1 cellular context compared by ENCODE assay signal in the genomic region with DNA sequence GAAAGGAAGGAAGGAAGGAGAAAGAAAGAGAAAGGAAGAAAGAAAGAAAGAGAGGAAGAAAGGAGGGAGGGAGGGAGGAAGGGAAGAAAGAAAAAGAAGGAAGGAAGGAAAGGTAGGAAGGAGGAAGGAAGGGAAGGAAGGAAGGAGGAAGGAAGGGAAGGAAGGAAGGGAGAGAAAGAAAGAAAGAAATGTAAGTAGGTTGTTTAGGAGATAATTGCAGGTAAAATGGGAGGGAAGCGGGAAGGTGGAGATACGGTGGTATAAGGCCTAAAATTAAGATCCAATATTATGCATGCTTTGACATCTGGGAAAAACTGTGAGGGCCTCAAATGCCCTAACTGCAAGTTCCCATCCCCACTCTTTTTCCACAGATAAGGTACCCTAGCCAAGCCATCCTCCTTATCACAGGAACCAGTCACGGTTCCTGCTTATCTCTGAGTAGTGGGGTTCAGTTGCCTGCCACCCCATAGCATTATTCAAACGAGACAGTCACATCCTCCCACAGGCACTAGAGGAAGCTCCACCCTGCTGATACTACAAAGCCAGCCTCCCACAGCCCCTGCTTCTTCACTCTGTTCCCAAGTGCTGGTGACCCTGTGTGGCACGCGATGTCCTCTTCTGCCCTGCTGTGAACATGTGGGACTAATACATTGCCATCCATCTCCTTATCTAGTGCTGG.
A peak's percentile ranks its signal among the peaks of the same experiment; 100 is the strongest.
TF ChIP-seq lines count a peak whose summit lies in the region.

No MANE protein-coding gene starts in this region.

TF ChIP-seq in K562, 482 proteins besides CTCF, POLR2A, EP300 and RAD21 (continued from another document and continues in another):
- TF ChIP-seq, protein P1, sequence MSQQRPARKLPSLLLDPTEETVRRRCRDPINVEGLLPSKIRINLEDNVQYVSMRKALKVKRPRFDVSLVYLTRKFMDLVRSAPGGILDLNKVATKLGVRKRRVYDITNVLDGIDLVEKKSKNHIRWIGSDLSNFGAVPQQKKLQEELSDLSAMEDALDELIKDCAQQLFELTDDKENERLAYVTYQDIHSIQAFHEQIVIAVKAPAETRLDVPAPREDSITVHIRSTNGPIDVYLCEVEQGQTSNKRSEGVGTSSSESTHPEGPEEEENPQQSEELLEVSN (IDR thresholded peaks at IDR 0.05; ENCODE audit: borderline replicate concordance in 1 of 2, extremely low read depth in 1 of 2, insufficient read depth in 1 of 2, insufficient read length in 1 of 2, low read depth in 1 of 2, low read length in 1 of 2, poor library complexity in 1 of 2, severe bottlenecking in 1 of 2), result peak; percentile 31 to 51
- TF ChIP-seq OTX1 (CRISPR knock-in tag; IDR thresholded peaks at IDR 0.05), result peak; percentile 97
- TF ChIP-seq RBM17 (IDR thresholded peaks at IDR 0.05; ENCODE audit: borderline replicate concordance, low read depth, low read length), result no peak
- TF ChIP-seq, protein P2, sequence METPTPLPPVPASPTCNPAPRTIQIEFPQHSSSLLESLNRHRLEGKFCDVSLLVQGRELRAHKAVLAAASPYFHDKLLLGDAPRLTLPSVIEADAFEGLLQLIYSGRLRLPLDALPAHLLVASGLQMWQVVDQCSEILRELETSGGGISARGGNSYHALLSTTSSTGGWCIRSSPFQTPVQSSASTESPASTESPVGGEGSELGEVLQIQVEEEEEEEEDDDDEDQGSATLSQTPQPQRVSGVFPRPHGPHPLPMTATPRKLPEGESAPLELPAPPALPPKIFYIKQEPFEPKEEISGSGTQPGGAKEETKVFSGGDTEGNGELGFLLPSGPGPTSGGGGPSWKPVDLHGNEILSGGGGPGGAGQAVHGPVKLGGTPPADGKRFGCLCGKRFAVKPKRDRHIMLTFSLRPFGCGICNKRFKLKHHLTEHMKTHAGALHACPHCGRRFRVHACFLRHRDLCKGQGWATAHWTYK (CRISPR knock-in tag; IDR thresholded peaks at IDR 0.05), result peak; percentile 81; the same call in 1 of the 2 replicates
- TF ChIP-seq MAFK (IDR thresholded peaks at IDR 0.05; ENCODE audit: low read length), result peak; percentile 40; the same call in 1 of the 2 replicates
- peak; percentile 93; the same call in 1 of the 2 replicates for TF ChIP-seq YBX1 (IDR thresholded peaks at IDR 0.05)
- peak; percentile 28; the same call in 1 of the 2 replicates for TF ChIP-seq ZNF316 (IDR thresholded peaks at IDR 0.05)
- TF ChIP-seq MTA1 (IDR thresholded peaks at IDR 0.05; ENCODE audit: borderline replicate concordance), result peak; percentile 95
- TF ChIP-seq ILF3 (IDR thresholded peaks at IDR 0.05; ENCODE audit: borderline replicate concordance), result peak; percentile 90
- no peak for TF ChIP-seq ZNF41 (CRISPR knock-in tag; conservative IDR thresholded peaks at IDR 0.05)
- TF ChIP-seq SNRNP70 (optimal IDR thresholded peaks at IDR 0.05; ENCODE audit: low read depth, low read length), result no peak
- 0 out of 2 replicates have a peak, but pooled peaks have one; percentile 33 for TF ChIP-seq ERF (CRISPR knock-in tag; IDR thresholded peaks at IDR 0.05)
- TF ChIP-seq GATA2 (CRISPR knock-in tag; IDR thresholded peaks at IDR 0.05), result peak; percentile 98
- peak; percentile 98 for TF ChIP-seq HDGF (IDR thresholded peaks at IDR 0.05)
- TF ChIP-seq HOXB6 (CRISPR knock-in tag; IDR thresholded peaks at IDR 0.05; ENCODE audit: borderline replicate concordance), result no peak
- TF ChIP-seq ZNF57 (CRISPR knock-in tag; IDR thresholded peaks at IDR 0.05), result no peak
- no peak for TF ChIP-seq KAT2B (IDR thresholded peaks at IDR 0.05; ENCODE audit: low read depth, low read length)
- peak; percentile 93 for TF ChIP-seq TARDBP (IDR thresholded peaks at IDR 0.05)
- TF ChIP-seq ZNF217 (CRISPR knock-in tag; IDR thresholded peaks at IDR 0.05), result no peak
- peak; percentile 100 for TF ChIP-seq ARID1B (IDR thresholded peaks at IDR 0.05)
- TF ChIP-seq JUND (IDR thresholded peaks at IDR 0.05; ENCODE audit: borderline replicate concordance, low read depth, low read length), result peak; percentile 84
- TF ChIP-seq JUND (tag; IDR thresholded peaks at IDR 0.05; ENCODE audit: borderline replicate concordance, low read depth, low read length), result peak; percentile 88; the same call in 2 of the 3 replicates
- TF ChIP-seq, protein P3, sequence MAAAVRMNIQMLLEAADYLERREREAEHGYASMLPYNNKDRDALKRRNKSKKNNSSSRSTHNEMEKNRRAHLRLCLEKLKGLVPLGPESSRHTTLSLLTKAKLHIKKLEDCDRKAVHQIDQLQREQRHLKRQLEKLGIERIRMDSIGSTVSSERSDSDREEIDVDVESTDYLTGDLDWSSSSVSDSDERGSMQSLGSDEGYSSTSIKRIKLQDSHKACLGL (CRISPR knock-in tag; IDR thresholded peaks at IDR 0.05; ENCODE audit: borderline replicate concordance, poor library complexity, severe bottlenecking), result no peak
- TF ChIP-seq RCOR1 (IDR thresholded peaks at IDR 0.05; ENCODE audit: borderline replicate concordance in 1 of 2, low read depth in 2 of 2, low read length in 2 of 2), result peak; percentile 93 to 95; a peak in 3 of 4 replicates
- TF ChIP-seq C11orf30 (IDR thresholded peaks at IDR 0.05; ENCODE audit: low read depth), result peak; percentile 15
- no peak for TF ChIP-seq PHF21A (IDR thresholded peaks at IDR 0.05; ENCODE audit: borderline replicate concordance, low read depth)
- TF ChIP-seq MEIS2 (IDR thresholded peaks at IDR 0.05; ENCODE audit: partially characterized antibody), result peak; percentile 98
- TF ChIP-seq, protein P4, sequence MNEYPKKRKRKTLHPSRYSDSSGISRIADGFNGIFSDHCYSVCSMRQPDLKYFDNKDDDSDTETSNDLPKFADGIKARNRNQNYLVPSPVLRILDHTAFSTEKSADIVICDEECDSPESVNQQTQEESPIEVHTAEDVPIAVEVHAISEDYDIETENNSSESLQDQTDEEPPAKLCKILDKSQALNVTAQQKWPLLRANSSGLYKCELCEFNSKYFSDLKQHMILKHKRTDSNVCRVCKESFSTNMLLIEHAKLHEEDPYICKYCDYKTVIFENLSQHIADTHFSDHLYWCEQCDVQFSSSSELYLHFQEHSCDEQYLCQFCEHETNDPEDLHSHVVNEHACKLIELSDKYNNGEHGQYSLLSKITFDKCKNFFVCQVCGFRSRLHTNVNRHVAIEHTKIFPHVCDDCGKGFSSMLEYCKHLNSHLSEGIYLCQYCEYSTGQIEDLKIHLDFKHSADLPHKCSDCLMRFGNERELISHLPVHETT (CRISPR knock-in tag; conservative IDR thresholded peaks at IDR 0.05 in 1 of 2, IDR thresholded peaks at IDR 0.05 in 1 of 2), result peak in 1 of 2 experiments; percentile 86; a peak in 2 of 4 replicates
- no peak for TF ChIP-seq NR3C1 (CRISPR knock-in tag; IDR thresholded peaks at IDR 0.05)
- TF ChIP-seq, protein P5, sequence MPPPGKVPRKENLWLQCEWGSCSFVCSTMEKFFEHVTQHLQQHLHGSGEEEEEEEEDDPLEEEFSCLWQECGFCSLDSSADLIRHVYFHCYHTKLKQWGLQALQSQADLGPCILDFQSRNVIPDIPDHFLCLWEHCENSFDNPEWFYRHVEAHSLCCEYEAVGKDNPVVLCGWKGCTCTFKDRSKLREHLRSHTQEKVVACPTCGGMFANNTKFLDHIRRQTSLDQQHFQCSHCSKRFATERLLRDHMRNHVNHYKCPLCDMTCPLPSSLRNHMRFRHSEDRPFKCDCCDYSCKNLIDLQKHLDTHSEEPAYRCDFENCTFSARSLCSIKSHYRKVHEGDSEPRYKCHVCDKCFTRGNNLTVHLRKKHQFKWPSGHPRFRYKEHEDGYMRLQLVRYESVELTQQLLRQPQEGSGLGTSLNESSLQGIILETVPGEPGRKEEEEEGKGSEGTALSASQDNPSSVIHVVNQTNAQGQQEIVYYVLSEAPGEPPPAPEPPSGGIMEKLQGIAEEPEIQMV (tag; conservative IDR thresholded peaks at IDR 0.05; ENCODE audit: low read depth), result peak; percentile 68
- peak; percentile 98 for TF ChIP-seq ETV1 (tag; conservative IDR thresholded peaks at IDR 0.05; ENCODE audit: low read depth)
- peak; percentile 99 for TF ChIP-seq FOXM1 (IDR thresholded peaks at IDR 0.05; ENCODE audit: low read depth)
- peak; percentile 99 for TF ChIP-seq FOXM1 (CRISPR knock-in tag; IDR thresholded peaks at IDR 0.05; ENCODE audit: low read depth)
- TF ChIP-seq, protein P6, sequence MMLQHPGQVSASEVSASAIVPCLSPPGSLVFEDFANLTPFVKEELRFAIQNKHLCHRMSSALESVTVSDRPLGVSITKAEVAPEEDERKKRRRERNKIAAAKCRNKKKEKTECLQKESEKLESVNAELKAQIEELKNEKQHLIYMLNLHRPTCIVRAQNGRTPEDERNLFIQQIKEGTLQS (IDR thresholded peaks at IDR 0.05), result peak; percentile 49; the same call in 1 of the 2 replicates
- TF ChIP-seq, protein P6 (CRISPR knock-in tag; conservative IDR thresholded peaks at IDR 0.05), result no peak
- TF ChIP-seq, protein P7, sequence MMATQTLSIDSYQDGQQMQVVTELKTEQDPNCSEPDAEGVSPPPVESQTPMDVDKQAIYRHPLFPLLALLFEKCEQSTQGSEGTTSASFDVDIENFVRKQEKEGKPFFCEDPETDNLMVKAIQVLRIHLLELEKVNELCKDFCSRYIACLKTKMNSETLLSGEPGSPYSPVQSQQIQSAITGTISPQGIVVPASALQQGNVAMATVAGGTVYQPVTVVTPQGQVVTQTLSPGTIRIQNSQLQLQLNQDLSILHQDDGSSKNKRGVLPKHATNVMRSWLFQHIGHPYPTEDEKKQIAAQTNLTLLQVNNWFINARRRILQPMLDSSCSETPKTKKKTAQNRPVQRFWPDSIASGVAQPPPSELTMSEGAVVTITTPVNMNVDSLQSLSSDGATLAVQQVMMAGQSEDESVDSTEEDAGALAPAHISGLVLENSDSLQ (IDR thresholded peaks at IDR 0.05), result peak; percentile 75
- TF ChIP-seq SMAD3 (CRISPR knock-in tag; conservative IDR thresholded peaks at IDR 0.05), result peak; percentile 94
- TF ChIP-seq ZNF239 (CRISPR knock-in tag; IDR thresholded peaks at IDR 0.05), result peak; percentile 52
- no peak for TF ChIP-seq CHD4 (IDR thresholded peaks at IDR 0.05; ENCODE audit: insufficient read depth, insufficient replicate concordance, low read depth, low read length, poor library complexity, severe bottlenecking)
- no peak for TF ChIP-seq CEBPB (tag; IDR thresholded peaks at IDR 0.05)
- TF ChIP-seq DPF2 (IDR thresholded peaks at IDR 0.05), result peak; percentile 100
- TF ChIP-seq, protein P8, sequence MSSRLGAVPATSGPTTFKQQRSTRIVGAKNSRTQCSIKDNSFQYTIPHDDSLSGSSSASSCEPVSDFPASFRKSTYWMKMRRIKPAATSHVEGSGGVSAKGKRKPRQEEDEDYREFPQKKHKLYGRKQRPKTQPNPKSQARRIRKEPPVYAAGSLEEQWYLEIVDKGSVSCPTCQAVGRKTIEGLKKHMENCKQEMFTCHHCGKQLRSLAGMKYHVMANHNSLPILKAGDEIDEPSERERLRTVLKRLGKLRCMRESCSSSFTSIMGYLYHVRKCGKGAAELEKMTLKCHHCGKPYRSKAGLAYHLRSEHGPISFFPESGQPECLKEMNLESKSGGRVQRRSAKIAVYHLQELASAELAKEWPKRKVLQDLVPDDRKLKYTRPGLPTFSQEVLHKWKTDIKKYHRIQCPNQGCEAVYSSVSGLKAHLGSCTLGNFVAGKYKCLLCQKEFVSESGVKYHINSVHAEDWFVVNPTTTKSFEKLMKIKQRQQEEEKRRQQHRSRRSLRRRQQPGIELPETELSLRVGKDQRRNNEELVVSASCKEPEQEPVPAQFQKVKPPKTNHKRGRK (tag; IDR thresholded peaks at IDR 0.05), result peak; percentile 99
- TF ChIP-seq JUNB (CRISPR knock-in tag; conservative IDR thresholded peaks at IDR 0.05), result no peak
- no peak for TF ChIP-seq NUFIP1 (IDR thresholded peaks at IDR 0.05; ENCODE audit: partially characterized antibody)
- no peak for TF ChIP-seq ZBTB1 (CRISPR knock-in tag; IDR thresholded peaks at IDR 0.05; ENCODE audit: borderline replicate concordance, low read depth)
- TF ChIP-seq, protein P9, sequence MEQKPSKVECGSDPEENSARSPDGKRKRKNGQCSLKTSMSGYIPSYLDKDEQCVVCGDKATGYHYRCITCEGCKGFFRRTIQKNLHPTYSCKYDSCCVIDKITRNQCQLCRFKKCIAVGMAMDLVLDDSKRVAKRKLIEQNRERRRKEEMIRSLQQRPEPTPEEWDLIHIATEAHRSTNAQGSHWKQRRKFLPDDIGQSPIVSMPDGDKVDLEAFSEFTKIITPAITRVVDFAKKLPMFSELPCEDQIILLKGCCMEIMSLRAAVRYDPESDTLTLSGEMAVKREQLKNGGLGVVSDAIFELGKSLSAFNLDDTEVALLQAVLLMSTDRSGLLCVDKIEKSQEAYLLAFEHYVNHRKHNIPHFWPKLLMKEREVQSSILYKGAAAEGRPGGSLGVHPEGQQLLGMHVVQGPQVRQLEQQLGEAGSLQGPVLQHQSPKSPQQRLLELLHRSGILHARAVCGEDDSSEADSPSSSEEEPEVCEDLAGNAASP (IDR thresholded peaks at IDR 0.05), result peak; percentile 94
- TF ChIP-seq ZNF589 (CRISPR knock-in tag; IDR thresholded peaks at IDR 0.05; ENCODE audit: low read depth), result peak; percentile 90
- TF ChIP-seq FOXP1 (CRISPR knock-in tag; IDR thresholded peaks at IDR 0.05), result 0 out of 2 replicates have a peak, but pooled peaks have one; percentile 14
- TF ChIP-seq SNIP1 (IDR thresholded peaks at IDR 0.05; ENCODE audit: low read depth), result peak; percentile 69
- TF ChIP-seq SMAD4 (CRISPR knock-in tag; conservative IDR thresholded peaks at IDR 0.05), result peak; percentile 98
- peak in 1 of 2 experiments; percentile 90; a peak in 2 of 4 replicates for TF ChIP-seq SRF (CRISPR knock-in tag; IDR thresholded peaks at IDR 0.05)
- TF ChIP-seq MCM7 (IDR thresholded peaks at IDR 0.05), result peak in 1 of 2 experiments; percentile 90; a peak in 1 of 4 replicates
- peak; percentile 40; the same call in 1 of the 2 replicates for TF ChIP-seq RAD51 (IDR thresholded peaks at IDR 0.05; ENCODE audit: borderline replicate concordance, low read depth)
- TF ChIP-seq MEF2A (IDR thresholded peaks at IDR 0.05; ENCODE audit: control insufficient read depth, low read depth, low read length), result 0 out of 2 replicates have a peak, but pooled peaks have one; percentile 66
- TF ChIP-seq, protein P10, sequence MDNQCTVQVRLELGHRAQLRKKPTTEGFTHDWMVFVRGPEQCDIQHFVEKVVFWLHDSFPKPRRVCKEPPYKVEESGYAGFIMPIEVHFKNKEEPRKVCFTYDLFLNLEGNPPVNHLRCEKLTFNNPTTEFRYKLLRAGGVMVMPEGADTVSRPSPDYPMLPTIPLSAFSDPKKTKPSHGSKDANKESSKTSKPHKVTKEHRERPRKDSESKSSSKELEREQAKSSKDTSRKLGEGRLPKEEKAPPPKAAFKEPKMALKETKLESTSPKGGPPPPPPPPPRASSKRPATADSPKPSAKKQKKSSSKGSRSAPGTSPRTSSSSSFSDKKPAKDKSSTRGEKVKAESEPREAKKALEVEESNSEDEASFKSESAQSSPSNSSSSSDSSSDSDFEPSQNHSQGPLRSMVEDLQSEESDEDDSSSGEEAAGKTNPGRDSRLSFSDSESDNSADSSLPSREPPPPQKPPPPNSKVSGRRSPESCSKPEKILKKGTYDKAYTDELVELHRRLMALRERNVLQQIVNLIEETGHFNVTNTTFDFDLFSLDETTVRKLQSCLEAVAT (IDR thresholded peaks at IDR 0.05), result peak; percentile 94 to 95
- TF ChIP-seq FIP1L1 (IDR thresholded peaks at IDR 0.05; ENCODE audit: low read depth, low read length, poor library complexity, severe bottlenecking), result no peak
- peak; percentile 100 for TF ChIP-seq RNF2 (IDR thresholded peaks at IDR 0.05)
- TF ChIP-seq PHB (CRISPR knock-in tag; IDR thresholded peaks at IDR 0.05), result no peak
- TF ChIP-seq GATAD2B (IDR thresholded peaks at IDR 0.05; ENCODE audit: borderline replicate concordance), result peak; percentile 100
- TF ChIP-seq TAF9B (IDR thresholded peaks at IDR 0.05; ENCODE audit: partially characterized antibody), result peak; percentile 85
